ENCODE assay signal across 27 cellular contexts in the genomic region with DNA sequence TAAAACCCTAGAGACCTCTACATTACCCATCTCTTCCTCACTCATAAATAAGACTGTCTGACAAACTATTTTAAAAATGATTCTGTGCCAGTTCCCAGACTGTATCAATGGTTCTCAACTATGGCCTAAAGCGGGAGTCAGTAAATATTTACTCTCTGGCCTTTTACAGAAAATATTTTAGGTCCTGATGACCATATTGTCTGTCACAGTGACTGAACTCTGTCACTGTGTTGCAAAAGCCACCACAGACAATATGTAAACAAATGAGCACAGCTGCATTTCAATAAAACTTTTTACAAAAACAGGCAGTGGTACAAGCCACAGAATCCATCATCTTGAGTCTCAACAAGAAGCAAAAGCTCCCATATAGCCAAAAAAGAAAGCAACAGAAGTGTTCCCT. TPM values are rescaled to one million over a fixed set of nuclear protein-coding genes. Genes with fewer than 3 reads are reported as not detected.
"Had no signal": no experiment of that assay in that cellular context is flagged by ENCODE, and none has a peak within 500 bp of the region (broad histone marks: within the 10 kb centered on the region; RNA-seq: fewer than 3 reads in every experiment).

No MANE protein-coding gene starts in this region.

- ATAC-seq: activated CD4-positive, alpha-beta T cell treated with anti-CD3 and anti-CD28 coated beads for 36 hours; activated T-cell treated with anti-CD3 and anti-CD28 coated beads, Interleukin-2, amount 50 U/mL, for 4 hours; heart left ventricle; left ventricle myocardium superior; natural killer cell treated with Interleukin-12 subunit alpha and Interleukin-12 subunit beta and Interleukin-15 and Interleukin-18, amount 100 ng/mL, for 72 hours; right cardiac atrium had no signal

- H3K27ac ChIP-seq: adrenal gland, ascending aorta, brain microvascular endothelial cell, colonic mucosa, dorsolateral prefrontal cortex, epithelial cell of prostate, heart left ventricle, pancreas, thyroid gland had no signal

- H3K4me3 Mint-ChIP-seq: activated B cell treated with CpG ODN at 0.5 μM for 24 hours; activated CD4-positive, alpha-beta T cell treated with anti-CD3 and anti-CD28 coated beads for 36 hours; activated naive CD8-positive, alpha-beta T cell; activated T-cell treated with anti-CD3 and anti-CD28 coated beads, Interleukin-2, amount 50 U/mL, for 4 hours; central memory CD8-positive, alpha-beta T cell; natural killer cell treated with Interleukin-12 subunit alpha and Interleukin-12 subunit beta and Interleukin-15 and Interleukin-18, amount 100 ng/mL, for 72 hours; stimulated activated naive CD8-positive, alpha-beta T cell treated with anti-CD3 and anti-CD28 coated beads, Interleukin-15, Interleukin-2, amounts not matched to agents 100 ng/mL and 50 ng/mL, for 24 hours; T-helper 1 cell treated with Interleukin-12 subunit alpha and Interleukin-12 subunit beta and Interleukin-4 antibody, amounts not matched to agents 30 μg/mL and 1 μg/mL, for 36 hours had no signal

- H3K4me3 ChIP-seq: adrenal gland, ascending aorta, colonic mucosa, dorsolateral prefrontal cortex, heart left ventricle, pancreas, thyroid gland had no signal

- H3K27ac Mint-ChIP-seq: activated B cell treated with CpG ODN at 0.5 μM for 24 hours; activated CD4-positive, alpha-beta T cell treated with anti-CD3 and anti-CD28 coated beads for 36 hours; activated naive CD8-positive, alpha-beta T cell; activated T-helper 2 cell treated with anti-CD3 and anti-CD28 coated beads, Interferon-gamma antibody, Interleukin-2, Interleukin-4, amounts not matched to agents 10 μg/mL and 5 μg/mL and 100 μg/mL, durations not matched to agents 14 hours and 24 hours and 36 hours; natural killer cell treated with Interleukin-12 subunit alpha and Interleukin-12 subunit beta and Interleukin-15 and Interleukin-18, amount 100 ng/mL, for 72 hours; stimulated activated naive CD8-positive, alpha-beta T cell treated with anti-CD3 and anti-CD28 coated beads, Interleukin-15, Interleukin-2, amounts not matched to agents 100 ng/mL and 50 ng/mL, for 24 hours; T-helper 1 cell treated with Interleukin-12 subunit alpha and Interleukin-12 subunit beta and Interleukin-4 antibody, amounts not matched to agents 30 μg/mL and 1 μg/mL, for 36 hours had no signal

- H3K36me3 ChIP-seq: adrenal gland, colonic mucosa, pancreas had no signal

- H3K4me1 Mint-ChIP-seq: activated B cell treated with CpG ODN at 0.5 μM for 24 hours; activated CD4-positive, alpha-beta T cell treated with anti-CD3 and anti-CD28 coated beads for 36 hours; central memory CD8-positive, alpha-beta T cell had no signal

- DNase-seq: activated B cell treated with CpG ODN at 0.5 μM for 24 hours; activated CD4-positive, alpha-beta T cell treated with anti-CD3 and anti-CD28 coated beads for 36 hours; activated CD4-positive, alpha-beta T cell treated with anti-CD3 and anti-CD28 coated beads, Interleukin-2, amount 50 U/mL, for 4 hours; activated CD8-positive, alpha-beta memory T cell treated with anti-CD3 and anti-CD28 coated beads for 24 hours; activated CD8-positive, alpha-beta memory T cell treated with anti-CD3 and anti-CD28 coated beads, Interleukin-2, amount 50 U/mL, for 48 hours; activated naive CD4-positive, alpha-beta T cell; activated T-cell treated with anti-CD3 and anti-CD28 coated beads, Interleukin-2, amount 50 U/mL, for 4 hours; adrenal gland; brain microvascular endothelial cell; colonic mucosa; dorsolateral prefrontal cortex; heart left ventricle; left ventricle myocardium superior; pancreas; right cardiac atrium; stimulated activated CD4-positive, alpha-beta T cell treated with anti-CD3 and anti-CD28 coated beads, Interleukin-12 subunit alpha, Interleukin-12 subunit beta, amount 100 ng/mL, for 4 hours; substantia nigra; T1000; thyroid gland had no signal

- H3K27me3 Mint-ChIP-seq: activated B cell treated with CpG ODN at 0.5 μM for 24 hours; activated CD4-positive, alpha-beta T cell treated with anti-CD3 and anti-CD28 coated beads for 36 hours; activated naive CD8-positive, alpha-beta T cell; central memory CD8-positive, alpha-beta T cell; natural killer cell treated with Interleukin-12 subunit alpha and Interleukin-12 subunit beta and Interleukin-15 and Interleukin-18, amount 100 ng/mL, for 72 hours; stimulated activated naive CD8-positive, alpha-beta T cell treated with anti-CD3 and anti-CD28 coated beads, Interleukin-15, Interleukin-2, amounts not matched to agents 100 ng/mL and 50 ng/mL, for 24 hours had no signal

- H3K4me1 ChIP-seq: adrenal gland, ascending aorta, colonic mucosa, heart left ventricle had no signal

- H3K9me3 ChIP-seq: adrenal gland, colonic mucosa, pancreas, thyroid gland had no signal

- H3K27me3 ChIP-seq: adrenal gland, ascending aorta, brain microvascular endothelial cell, colonic mucosa, dorsolateral prefrontal cortex, heart left ventricle, pancreas, thyroid gland had no signal

RNA-seq across cellular contexts. Expression of a gene that starts 45.4 kb away (rescaled TPM):
- total RNA-seq: activated B cell treated with CpG ODN at 0.5 μM for 24 hours had no signal
